In genomic region chr16:58392215-58393137, GRCh38 we compare ENCODE assay signal across 8 cellular contexts. TPM values are rescaled to one million over a fixed set of nuclear protein-coding genes. Genes with fewer than 3 reads are reported as not detected.
DNase-seq lines count a peak whose midpoint lies in the region; ATAC-seq and TF ChIP-seq lines count a peak whose summit lies in the region.

TSS of gene GINS3 (plus strand) at chr16:58392471. CDS start at chr16:58392602, 131 bp downstream.

- peaks cover 7 to 17% (median 10%) of the 10 kb centered on the region in 10 experiments; a peak in 18 of 20 replicates for H3K4me1 ChIP-seq in BLaER1 treated with 17β-estradiol and CSF1 and Interleukin-3, amounts not matched to agents 10 nM and 100 nM
- no peaks in the 10 kb centered on the region for H3K4me1 ChIP-seq in right lobe of liver

- intact Hi-C loops in right lobe of liver (cut with DNase I) = no loop called here

- H3K4me2 ChIP-seq in BLaER1 treated with 17β-estradiol and CSF1 and Interleukin-3, amounts not matched to agents 10 nM and 100 nM = peak within 1 kb of the TSS; percentile 85 to 96 (median 89)

- H3K4me3 ChIP-seq in BLaER1 treated with 17β-estradiol and CSF1 and Interleukin-3, amounts not matched to agents 10 nM and 100 nM = peak within 1 kb of the TSS; percentile 78 to 99 (median 87)
- peak within 1 kb of the TSS; percentile 83 to 99 (median 93) for H3K4me3 ChIP-seq in right lobe of liver

- H3K27ac ChIP-seq in BLaER1 treated with 17β-estradiol and CSF1 and Interleukin-3, amounts not matched to agents 10 nM and 100 nM = peak within 1 kb of the TSS; percentile 61 to 97 (median 91); a peak in 21 of 22 replicates
- H3K27ac ChIP-seq in right lobe of liver = peak within 1 kb of the TSS; percentile 41 to 70 (median 47)

- peaks cover 0 to 25% (median 14%) of the 10 kb centered on the region in 11 experiments; a peak in 12 of 22 replicates for H3K9me3 ChIP-seq in BLaER1 treated with 17β-estradiol and CSF1 and Interleukin-3, amounts not matched to agents 10 nM and 100 nM (replicated peaks in 1 of 11)
- H3K9me3 ChIP-seq in right lobe of liver = no peaks in the 10 kb centered on the region

- H3K36me3 ChIP-seq in BLaER1 treated with 17β-estradiol and CSF1 and Interleukin-3, amounts not matched to agents 10 nM and 100 nM = peaks cover 0 to 23% (median 15%) of the 10 kb centered on the region in 11 experiments; a peak in 15 of 22 replicates
- H3K36me3 ChIP-seq in right lobe of liver = no peaks in the 10 kb centered on the region

- TF ChIP-seq CTCF in right lobe of liver (IDR thresholded peaks at IDR 0.05) = no peak

- TF ChIP-seq POLR2A in right lobe of liver (IDR thresholded peaks at IDR 0.05) = peak; percentile 51

- DNase-seq in NCI-H69 (lab: John Stamatoyannopoulos, UW) = peak; percentile 92
- peak; percentile 65 to 83 for DNase-seq in activated CD4-positive, alpha-beta T cell treated with anti-CD3 and anti-CD28 coated beads, Interleukin-2, amount 50 U/mL, for 24 hours (ENCODE audit: low read depth in 1 of 2, low spot score in 1 of 2)
- peak; percentile 91 for DNase-seq in dermis blood vessel endothelial cell
- peak; percentile 87 to 92 (median 87) for DNase-seq in right lobe of liver
- peak; percentile 86 for DNase-seq in stimulated activated CD4-positive, alpha-beta T cell treated with anti-CD3 and anti-CD28 coated beads, Interleukin-4, amount 100 ng/mL, for 24 hours

- ATAC-seq in GM19328 (IDR thresholded peaks at IDR 0.05; ENCODE audit: unreplicated experiment) (peak; percentile 95), HG03520 (IDR thresholded peaks at IDR 0.05; ENCODE audit: unreplicated experiment) (peak; percentile 88), right lobe of liver (peak; percentile 98 to 99 (median 98))

- no peaks in the 10 kb centered on the region for H4K20me1 ChIP-seq in BLaER1 treated with 17β-estradiol and CSF1 and Interleukin-3, amounts not matched to agents 10 nM and 100 nM

- no peaks in the 10 kb centered on the region for H3K27me3 ChIP-seq in BLaER1 treated with 17β-estradiol and CSF1 and Interleukin-3, amounts not matched to agents 10 nM and 100 nM
- no peaks in the 10 kb centered on the region for H3K27me3 ChIP-seq in right lobe of liver

- WGBS in right lobe of liver (ENCODE audit: insufficient coverage, low coverage, low lambda C conversion rate, missing lambda C conversion rate) = 0% methylated on average over 41 of the region's 67 CpGs

- H3K9ac ChIP-seq in BLaER1 treated with 17β-estradiol and CSF1 and Interleukin-3, amounts not matched to agents 10 nM and 100 nM = peak within 1 kb of the TSS; percentile 78 to 96 (median 91)

RNA-seq across cellular contexts. Expression of gene GINS3, which starts in this region (rescaled TPM):
- total RNA-seq in dermis blood vessel endothelial cell (7.8 and 13.9 TPM in 2 replicates), right lobe of liver (1 to 10 TPM in 4 of 6 experiments, under 1 TPM in 2; 0.68 to 3.3 (median 1.2) TPM)

Comparison
In these comparisons a context has a peak if more than half of its experiments do, and no peak if none do; other contexts are left out.
1. Peak in every context shown above with its lines: DNase-seq, ATAC-seq, H3K4me3 ChIP-seq and H3K27ac ChIP-seq.